In genomic region chr4:156677136-156677535, GRCh38 we compare ENCODE assay signal across 8 cellular contexts.
DNase-seq lines count a peak whose midpoint lies in the region; ATAC-seq and TF ChIP-seq lines count a peak whose summit lies in the region.

No MANE protein-coding gene starts in this region.

- H3K9me3 ChIP-seq in adipocyte (ENCODE audit: control insufficient read depth, low read length): no peaks in the 10 kb centered on the region

- peaks cover 23% of the 10 kb centered on the region for H3K4me1 Mint-ChIP-seq in nephron
- no peaks in the 10 kb centered on the region for H3K4me1 Mint-ChIP-seq in activated T-helper 1 cell treated with anti-CD3 and anti-CD28 coated beads, Interleukin-12 subunit alpha, Interleukin-12 subunit beta, Interleukin-2, Interleukin-4 antibody, amounts not matched to agents 30 ng/mL and 10 ng/mL and 1 ng/mL, durations not matched to agents 14 hours and 24 hours and 36 hours (ENCODE audit: low read depth)

- H3K4me3 ChIP-seq in adipocyte (ENCODE audit: low read length): no peak overlapping the region

- no peaks in the 10 kb centered on the region for H3K27me3 Mint-ChIP-seq in nephron (ENCODE audit: low read depth)
- no peaks in the 10 kb centered on the region for H3K27me3 Mint-ChIP-seq in activated T-helper 1 cell treated with anti-CD3 and anti-CD28 coated beads, Interleukin-12 subunit alpha, Interleukin-12 subunit beta, Interleukin-2, Interleukin-4 antibody, amounts not matched to agents 30 ng/mL and 10 ng/mL and 1 ng/mL, durations not matched to agents 14 hours and 24 hours and 36 hours (ENCODE audit: insufficient read depth)

- H3K36me3 ChIP-seq in adipocyte (ENCODE audit: control insufficient read depth, insufficient read depth, low read length, severe bottlenecking): no peaks in the 10 kb centered on the region

- H3K4me1 ChIP-seq in adipocyte (ENCODE audit: control insufficient read depth, insufficient read depth, low read length): peaks cover 19% of the 10 kb centered on the region

- H3K4me3 Mint-ChIP-seq in nephron: no peak overlapping the region
- H3K4me3 Mint-ChIP-seq in activated T-helper 1 cell treated with anti-CD3 and anti-CD28 coated beads, Interleukin-12 subunit alpha, Interleukin-12 subunit beta, Interleukin-2, Interleukin-4 antibody, amounts not matched to agents 30 ng/mL and 10 ng/mL and 1 ng/mL, durations not matched to agents 14 hours and 24 hours and 36 hours: no peak overlapping the region

- no peak overlapping the region for H3K9ac ChIP-seq in adipocyte (ENCODE audit: low read length)

- POLR2A ChIA-PET in GM10248 (lab: Yijun Ruan, JAX): no interaction called here

- CTCF ChIA-PET in GM10248 (lab: Yijun Ruan, JAX): no interaction called here

- ATAC-seq in HG03520 (IDR thresholded peaks at IDR 0.05; ENCODE audit: unreplicated experiment) (peak; percentile 87), HG03280 (IDR thresholded peaks at IDR 0.05; ENCODE audit: unreplicated experiment) (no peak), HG03095 (IDR thresholded peaks at IDR 0.05; ENCODE audit: unreplicated experiment) (no peak), GM21367 (IDR thresholded peaks at IDR 0.05; ENCODE audit: unreplicated experiment) (no peak)

- H3K36me3 Mint-ChIP-seq in nephron (ENCODE audit: low read depth): no peaks in the 10 kb centered on the region
- H3K36me3 Mint-ChIP-seq in activated T-helper 1 cell treated with anti-CD3 and anti-CD28 coated beads, Interleukin-12 subunit alpha, Interleukin-12 subunit beta, Interleukin-2, Interleukin-4 antibody, amounts not matched to agents 30 ng/mL and 10 ng/mL and 1 ng/mL, durations not matched to agents 14 hours and 24 hours and 36 hours (ENCODE audit: low read depth): no peaks in the 10 kb centered on the region

- intact Hi-C loops in activated T-helper 1 cell treated with anti-CD3 and anti-CD28 coated beads, Interleukin-12 subunit alpha, Interleukin-12 subunit beta, Interleukin-2, Interleukin-4 antibody, amounts not matched to agents 30 ng/mL and 10 ng/mL and 1 ng/mL, durations not matched to agents 14 hours and 24 hours and 36 hours (cut with micrococcal nuclease): no loop called here

- H3K9me3 Mint-ChIP-seq in nephron: no peaks in the 10 kb centered on the region
- no peaks in the 10 kb centered on the region for H3K9me3 Mint-ChIP-seq in activated T-helper 1 cell treated with anti-CD3 and anti-CD28 coated beads, Interleukin-12 subunit alpha, Interleukin-12 subunit beta, Interleukin-2, Interleukin-4 antibody, amounts not matched to agents 30 ng/mL and 10 ng/mL and 1 ng/mL, durations not matched to agents 14 hours and 24 hours and 36 hours

- no peak for TF ChIP-seq CTCF in GM10248 (IDR thresholded peaks at IDR 0.05; ENCODE audit: control extremely low read depth, extremely low read depth, low read depth, missing control alignments)
- peak in 1 of 3 experiments; percentile 33 for TF ChIP-seq CTCF in nephron (IDR thresholded peaks at IDR 0.05; ENCODE audit: unreplicated experiment in 3 of 3)

- peak; percentile 10 for DNase-seq in GM10248 (ENCODE audit: extremely low spot score)
- DNase-seq in adipocyte (ENCODE audit: low read depth): peak; percentile 66
- DNase-seq in activated T-helper 1 cell treated with anti-CD3 and anti-CD28 coated beads, Interleukin-12 subunit alpha, Interleukin-12 subunit beta, Interleukin-2, Interleukin-4 antibody, amounts not matched to agents 30 ng/mL and 10 ng/mL and 1 ng/mL, durations not matched to agents 14 hours and 24 hours and 36 hours (ENCODE audit: low spot score): no peak

- peak overlapping the region; percentile 37 to 87 (median 76) for H3K27ac Mint-ChIP-seq in nephron
- H3K27ac Mint-ChIP-seq in activated T-helper 1 cell treated with anti-CD3 and anti-CD28 coated beads, Interleukin-12 subunit alpha, Interleukin-12 subunit beta, Interleukin-2, Interleukin-4 antibody, amounts not matched to agents 30 ng/mL and 10 ng/mL and 1 ng/mL, durations not matched to agents 14 hours and 24 hours and 36 hours: no peak overlapping the region

- H3K27me3 ChIP-seq in adipocyte (replicated peaks; ENCODE audit: control insufficient read depth, insufficient read depth, low read length): no peaks in the 10 kb centered on the region
